Comparison of ENCODE assay signal across 1 cellular context in genomic region chr4:49096215-49096614, GRCh38.
TF ChIP-seq lines count a peak whose summit lies in the region.

No MANE protein-coding gene starts in this region.

TF ChIP-seq in HepG2, 621 proteins besides CTCF, POLR2A, EP300 and RAD21:
- 0 out of 2 replicates have a peak, but pooled peaks have one; percentile 56 for TF ChIP-seq PRDM15 (CRISPR knock-in tag; IDR thresholded peaks at IDR 0.05)
